In the genomic region with DNA sequence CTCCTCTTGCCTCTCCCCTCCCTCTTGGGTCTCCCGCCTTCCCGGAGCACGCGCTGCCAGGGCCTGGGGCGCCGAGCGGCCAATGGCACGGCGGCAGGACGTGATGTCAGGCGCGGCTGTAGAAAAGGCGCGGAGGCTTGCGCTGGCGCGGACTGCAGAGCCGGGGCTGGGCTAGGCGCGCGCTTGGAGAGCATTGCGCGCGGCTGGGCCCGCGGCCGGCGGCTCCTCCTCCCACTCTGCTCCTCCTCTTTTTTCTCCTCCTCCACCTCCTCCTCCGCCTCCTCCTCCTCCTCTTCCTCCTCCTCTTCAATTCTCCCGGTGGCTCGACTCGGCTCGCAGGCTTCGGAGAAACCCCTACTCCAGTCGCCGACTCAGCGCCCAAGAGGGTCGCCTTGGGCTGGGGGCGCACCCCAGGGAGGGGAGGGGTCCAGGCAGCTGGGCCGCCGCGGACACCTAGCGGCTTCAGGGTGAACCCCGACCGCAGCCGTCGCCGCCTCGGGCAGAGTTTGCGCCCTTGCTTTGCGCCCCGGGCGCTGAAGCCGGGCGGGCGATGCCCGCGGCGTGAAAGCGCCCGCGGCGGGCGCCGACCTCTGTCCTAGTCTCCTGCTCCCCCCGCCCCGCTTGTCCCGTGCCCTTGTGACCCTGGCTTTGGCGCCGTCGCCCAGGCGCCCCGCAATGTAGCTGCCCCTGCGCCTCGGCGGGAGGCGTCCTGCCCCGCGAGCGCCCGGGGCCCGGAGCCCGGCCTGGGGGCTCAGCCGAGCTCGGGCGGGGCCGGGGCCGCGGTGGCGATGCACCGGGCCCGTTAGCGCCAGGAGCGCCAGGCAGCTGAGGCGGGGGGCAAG, we compare ENCODE assay signal across 8 cellular contexts. TPM values are rescaled to one million over a fixed set of nuclear protein-coding genes. Genes with fewer than 3 reads are reported as not detected.
A peak's percentile ranks its signal among the peaks of the same experiment; 100 is the strongest.
DNase-seq lines count a peak whose midpoint lies in the region; ATAC-seq and TF ChIP-seq lines count a peak whose summit lies in the region.

A gene with protein sequence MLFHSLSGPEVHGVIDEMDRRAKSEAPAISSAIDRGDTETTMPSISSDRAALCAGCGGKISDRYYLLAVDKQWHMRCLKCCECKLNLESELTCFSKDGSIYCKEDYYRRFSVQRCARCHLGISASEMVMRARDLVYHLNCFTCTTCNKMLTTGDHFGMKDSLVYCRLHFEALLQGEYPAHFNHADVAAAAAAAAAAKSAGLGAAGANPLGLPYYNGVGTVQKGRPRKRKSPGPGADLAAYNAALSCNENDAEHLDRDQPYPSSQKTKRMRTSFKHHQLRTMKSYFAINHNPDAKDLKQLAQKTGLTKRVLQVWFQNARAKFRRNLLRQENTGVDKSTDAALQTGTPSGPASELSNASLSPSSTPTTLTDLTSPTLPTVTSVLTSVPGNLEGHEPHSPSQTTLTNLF (plus strand): TSS at position 309 of the 842 bp plus-strand sequence. CDS start 581 bp downstream, outside the sequence.

- peaks cover 62% of the 10 kb centered on the region for H3K27me3 ChIP-seq in CD8-positive, alpha-beta T cell (ENCODE audit: insufficient read depth, low read length)

- in situ Hi-C loops in T47D (cut with HindIII; ENCODE audit: low pct_unique_long_range_greater_than_20kb, low sequenced_read_pairs): no loop called here

- peak; percentile 92 for DNase-seq in DMS153 treated with DMSO at 0.1 percent for 48 hours (lab: John Stamatoyannopoulos, UW; ENCODE audit: unreplicated experiment)
- DNase-seq in NCI-H526 (lab: John Stamatoyannopoulos, UW): peak; percentile 81 to 94
- DNase-seq in T47D (ENCODE audit: low read depth in 1 of 2, low spot score in 1 of 2): peak; percentile 96 to 99
- peak; percentile 93 for DNase-seq in islet precursor cell
- peak; percentile 31 for DNase-seq in stimulated activated CD4-positive, alpha-beta T cell treated with anti-CD3 and anti-CD28 coated beads, Interleukin-4, amount 100 ng/mL, for 24 hours
- no peak for DNase-seq in mesenteric fat pad (ENCODE audit: low spot score)
- DNase-seq in CD8-positive, alpha-beta T cell: no peak

- intact Hi-C loops in CD8-positive, alpha-beta T cell (cut with DNase I, micrococcal nuclease): no loop called here

- H3K27me3 Mint-ChIP-seq in CD8-positive, alpha-beta T cell (ENCODE audit: low read depth): peaks cover 59% of the 10 kb centered on the region

- H3K9me3 Mint-ChIP-seq in CD8-positive, alpha-beta T cell: no peaks in the 10 kb centered on the region

- H3K27ac ChIP-seq in CD8-positive, alpha-beta T cell (ENCODE audit: low read depth, low read length): no peak within 1 kb of the TSS

- no peak within 1 kb of the TSS for H3K4me3 ChIP-seq in CD8-positive, alpha-beta T cell (ENCODE audit: low read depth, low read length)

- no peaks in the 10 kb centered on the region for H3K9me3 ChIP-seq in CD8-positive, alpha-beta T cell (ENCODE audit: low read length)

- POLR2A ChIA-PET in CD8-positive, alpha-beta T cell (lab: Charles Lee): no interaction called here

- peak; percentile 49 for ATAC-seq in HG02759 (IDR thresholded peaks at IDR 0.05; ENCODE audit: unreplicated experiment)
- ATAC-seq in CD8-positive, alpha-beta T cell: no peak

- TF ChIP-seq CTCF in CD8-positive, alpha-beta T cell (IDR thresholded peaks at IDR 0.05): no peak

- no peak within 1 kb of the TSS for H3K4me3 Mint-ChIP-seq in CD8-positive, alpha-beta T cell

- no peaks in the 10 kb centered on the region for H3K36me3 ChIP-seq in CD8-positive, alpha-beta T cell (ENCODE audit: insufficient read depth, low read length)

- peaks cover 27% of the 10 kb centered on the region for H3K4me1 ChIP-seq in CD8-positive, alpha-beta T cell (ENCODE audit: insufficient read depth, low read length)

- CTCF ChIA-PET in CD8-positive, alpha-beta T cell (lab: Charles Lee): interaction anchor here (0.7 kb wide), 1 partner anchor 44 kb away, joined by 3 read pairs; no protein-coding TSS in a partner anchor

- H3K36me3 Mint-ChIP-seq in CD8-positive, alpha-beta T cell: no peaks in the 10 kb centered on the region

- no peak within 1 kb of the TSS for H3K27ac Mint-ChIP-seq in CD8-positive, alpha-beta T cell

- peaks cover 36% of the 10 kb centered on the region for H3K4me1 Mint-ChIP-seq in CD8-positive, alpha-beta T cell (ENCODE audit: low read depth)

RNA-seq across cellular contexts. Expression of the gene that starts here (rescaled TPM):
- 0.80 TPM for total RNA-seq in mesenteric fat pad
- not detected for total RNA-seq in CD8-positive, alpha-beta T cell

Comparison
In these comparisons a context has a peak if more than half of its experiments do, and no peak if none do; other contexts are left out.
1. DNase-seq: peak in DMS153 treated with DMSO at 0.1 percent for 48 hours (single experiment), NCI-H526 (2 of 2), T47D (2 of 2), islet precursor cell (single experiment) and stimulated activated CD4-positive, alpha-beta T cell treated with anti-CD3 and anti-CD28 coated beads, Interleukin-4, amount 100 ng/mL, for 24 hours (single experiment); none in mesenteric fat pad (single experiment) and CD8-positive, alpha-beta T cell (0 of 7).